Comparison of ENCODE assay signal across 1 cellular context in genomic region chr1:43339584-43340232, GRCh38.
TF ChIP-seq lines count a peak whose summit lies in the region.

No MANE protein-coding gene starts in this region.

TF ChIP-seq in HepG2, 621 proteins besides CTCF, POLR2A, EP300 and RAD21:
- TF ChIP-seq CEBPB (IDR thresholded peaks at IDR 0.05; ENCODE audit: borderline replicate concordance, low read depth, low read length) = peak; percentile 60
- TF ChIP-seq, protein P1, sequence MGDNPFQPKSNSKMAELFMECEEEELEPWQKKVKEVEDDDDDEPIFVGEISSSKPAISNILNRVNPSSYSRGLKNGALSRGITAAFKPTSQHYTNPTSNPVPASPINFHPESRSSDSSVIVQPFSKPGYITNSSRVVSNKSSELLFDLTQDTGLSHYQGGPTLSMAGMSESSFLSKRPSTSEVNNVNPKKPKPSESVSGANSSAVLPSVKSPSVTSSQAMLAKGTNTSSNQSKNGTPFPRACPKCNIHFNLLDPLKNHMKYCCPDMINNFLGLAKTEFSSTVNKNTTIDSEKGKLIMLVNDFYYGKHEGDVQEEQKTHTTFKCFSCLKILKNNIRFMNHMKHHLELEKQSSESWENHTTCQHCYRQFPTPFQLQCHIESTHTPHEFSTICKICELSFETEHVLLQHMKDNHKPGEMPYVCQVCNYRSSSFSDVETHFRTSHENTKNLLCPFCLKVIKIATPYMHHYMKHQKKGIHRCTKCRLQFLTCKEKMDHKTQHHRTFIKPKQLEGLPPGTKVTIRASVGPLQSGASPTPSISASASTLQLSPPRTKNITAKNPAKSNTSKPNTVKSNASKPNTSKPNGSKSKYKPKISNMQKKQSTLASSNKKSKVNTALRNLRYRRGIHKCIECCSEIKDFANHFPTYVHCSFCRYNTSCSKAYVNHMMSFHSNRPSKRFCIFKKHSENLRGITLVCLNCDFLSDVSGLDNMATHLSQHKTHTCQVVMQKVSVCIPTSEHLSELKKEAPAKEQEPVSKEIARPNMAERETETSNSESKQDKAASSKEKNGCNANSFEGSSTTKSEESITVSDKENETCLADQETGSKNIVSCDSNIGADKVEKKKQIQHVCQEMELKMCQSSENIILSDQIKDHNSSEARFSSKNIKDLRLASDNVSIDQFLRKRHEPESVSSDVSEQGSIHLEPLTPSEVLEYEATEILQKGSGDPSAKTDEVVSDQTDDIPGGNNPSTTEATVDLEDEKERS (CRISPR knock-in tag; IDR thresholded peaks at IDR 0.05) = no peak
